ENCODE assay signal across 9 cellular contexts in genomic region chr18:63316612-63317555, GRCh38. TPM values are rescaled to one million over a fixed set of nuclear protein-coding genes. Genes with fewer than 3 reads are reported as not detected.
DNase-seq lines count a peak whose midpoint lies in the region; ATAC-seq, FAIRE-seq and TF ChIP-seq lines count a peak whose summit lies in the region.
"Had no signal": no experiment of that assay in that cellular context is flagged by ENCODE, and none has a peak within 500 bp of the region (broad histone marks: within the 10 kb centered on the region; RNA-seq: fewer than 3 reads in every experiment).

No MANE protein-coding gene starts in this region.

- no peak for ATAC-seq in HG03280 (IDR thresholded peaks at IDR 0.05; ENCODE audit: unreplicated experiment)
- no peak for ATAC-seq in HG03196 (IDR thresholded peaks at IDR 0.05; ENCODE audit: unreplicated experiment)

- no peaks in the 10 kb centered on the region for H3K9me3 Mint-ChIP-seq in chondrocyte (ENCODE audit: low read depth)

- H3K27me3 Mint-ChIP-seq in chondrocyte (ENCODE audit: low read depth), result no peaks in the 10 kb centered on the region

- FAIRE-seq in GM18507 (lab: Jason Lieb, UNC), result peak; percentile 81
- FAIRE-seq: urothelium cell line had no signal

- H3K4me3 Mint-ChIP-seq in chondrocyte (ENCODE audit: unreplicated experiment), result peak overlapping the region; percentile 69

- peaks cover 43% of the 10 kb centered on the region for H3K4me1 Mint-ChIP-seq in chondrocyte (ENCODE audit: low read depth)

- no peaks in the 10 kb centered on the region for H3K36me3 Mint-ChIP-seq in chondrocyte (ENCODE audit: low read depth)

- H3K4me3 ChIP-seq in skin epidermis, result peak overlapping the region; percentile 54 to 75 (median 63)

- TF ChIP-seq CTCF in chondrocyte (IDR thresholded peaks at IDR 0.05), result no peak

- in situ Hi-C loops in KBM-7 (cut with MboI; ENCODE audit: low pct_unique_long_range_greater_than_20kb, low sequenced_read_pairs), result loop anchor here (25.0 kb wide), 1 partner anchor 180 kb away; no protein-coding TSS in a partner anchor

- H3K27ac ChIP-seq in skin epidermis, result peak overlapping the region in 9 of 21 experiments; percentile 32 to 87 (median 76)

- H3K27ac Mint-ChIP-seq in chondrocyte (ENCODE audit: unreplicated experiment), result no peak overlapping the region

- DNase-seq in GM18507 (ENCODE audit: extremely low spot score, insufficient read length, low read depth) (no peak), KBM-7 (peak; percentile 14), chondrocyte (ENCODE audit: low spot score) (no peak), NCI-H2081 treated with DMSO at 0.1 percent for 48 hours (lab: John Stamatoyannopoulos, UW) (no peak), AG08395 (ENCODE audit: low spot score) (no peak)

RNA-seq across cellular contexts. Expression of gene BCL2, which starts 2.7 kb away (rescaled TPM):
- total RNA-seq in chondrocyte, result 4.2 to 8.6 TPM (median 8.4 TPM) in 3 replicates

RNA-seq across cellular contexts. Expression of gene KDSR, which starts 50.1 kb away (rescaled TPM):
- 64.2 to 73.9 TPM (median 69.8 TPM) in 3 replicates for total RNA-seq in chondrocyte
